ENCODE assay signal across 1 cellular context in the genomic region with DNA sequence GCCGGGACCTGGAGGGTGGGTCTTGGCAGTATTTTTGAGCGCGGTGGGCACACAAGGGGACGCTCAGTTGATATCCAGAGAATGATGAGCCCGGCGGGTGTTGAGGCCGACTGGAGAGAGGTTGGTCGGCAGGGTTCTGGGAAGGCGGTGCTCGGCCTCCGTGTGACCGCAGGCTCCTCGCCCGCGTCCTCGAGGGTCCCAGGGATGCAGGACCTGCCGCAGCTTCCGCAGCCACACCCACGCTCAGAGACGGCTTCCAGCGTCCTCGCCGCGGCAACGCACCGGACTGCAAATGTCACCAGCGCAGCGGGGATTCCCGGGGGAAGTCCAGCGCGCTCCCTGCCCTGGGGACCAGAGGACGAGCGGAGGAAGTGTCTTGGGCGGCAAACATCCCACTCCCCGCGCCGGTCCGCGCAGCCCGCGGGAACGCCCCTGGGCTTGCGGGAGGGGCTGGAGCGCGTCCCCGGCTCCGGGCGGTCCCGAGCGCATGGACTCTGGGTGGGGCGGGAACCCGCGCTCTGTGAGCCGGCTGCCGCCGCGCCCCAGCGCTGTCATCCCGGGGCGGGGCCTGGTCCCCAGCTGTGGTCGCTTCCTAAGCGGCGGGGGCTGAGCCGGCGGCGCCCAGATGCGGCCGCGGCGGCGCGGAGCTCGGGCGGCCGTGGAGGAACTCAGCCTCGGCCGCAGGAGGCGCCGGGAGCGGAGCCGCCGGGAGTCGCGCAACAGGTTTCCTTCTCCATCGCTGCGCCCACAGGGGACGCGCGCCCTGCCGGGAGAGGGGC.
TF ChIP-seq lines count a peak whose summit lies in the region.

Gene STX11, plus strand, starts transcription at position 624 of the 779 bp plus-strand sequence. CDS start 36,111 bp downstream, outside the sequence.

TF ChIP-seq in HepG2, 621 proteins besides CTCF, POLR2A, EP300 and RAD21 (continued from another document and continues in another):
- TF ChIP-seq, protein P1, sequence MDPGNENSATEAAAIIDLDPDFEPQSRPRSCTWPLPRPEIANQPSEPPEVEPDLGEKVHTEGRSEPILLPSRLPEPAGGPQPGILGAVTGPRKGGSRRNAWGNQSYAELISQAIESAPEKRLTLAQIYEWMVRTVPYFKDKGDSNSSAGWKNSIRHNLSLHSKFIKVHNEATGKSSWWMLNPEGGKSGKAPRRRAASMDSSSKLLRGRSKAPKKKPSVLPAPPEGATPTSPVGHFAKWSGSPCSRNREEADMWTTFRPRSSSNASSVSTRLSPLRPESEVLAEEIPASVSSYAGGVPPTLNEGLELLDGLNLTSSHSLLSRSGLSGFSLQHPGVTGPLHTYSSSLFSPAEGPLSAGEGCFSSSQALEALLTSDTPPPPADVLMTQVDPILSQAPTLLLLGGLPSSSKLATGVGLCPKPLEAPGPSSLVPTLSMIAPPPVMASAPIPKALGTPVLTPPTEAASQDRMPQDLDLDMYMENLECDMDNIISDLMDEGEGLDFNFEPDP (CRISPR knock-in tag; conservative IDR thresholded peaks at IDR 0.05), result no peak
- TF ChIP-seq REPIN1 (CRISPR knock-in tag; IDR thresholded peaks at IDR 0.05; ENCODE audit: borderline replicate concordance, low read depth) (no peak), AKNA (CRISPR knock-in tag; IDR thresholded peaks at IDR 0.05; ENCODE audit: borderline replicate concordance) (no peak), ZNF230 (CRISPR knock-in tag; IDR thresholded peaks at IDR 0.05) (no peak), TCF12 (IDR thresholded peaks at IDR 0.05) (no peak), TCF12 (CRISPR knock-in tag; IDR thresholded peaks at IDR 0.05) (0 out of 2 replicates have a peak, but pooled peaks have one; percentile 39), SSRP1 (CRISPR knock-in tag; IDR thresholded peaks at IDR 0.05) (no peak), ZHX2 (IDR thresholded peaks at IDR 0.05; ENCODE audit: low read depth) (no peak), ZHX2 (CRISPR knock-in tag; IDR thresholded peaks at IDR 0.05; ENCODE audit: borderline replicate concordance) (no peak), NFKBIZ (CRISPR knock-in tag; IDR thresholded peaks at IDR 0.05) (no peak), ZFP82 (CRISPR knock-in tag; IDR thresholded peaks at IDR 0.05; ENCODE audit: borderline replicate concordance) (no peak), TAF15 (IDR thresholded peaks at IDR 0.05; ENCODE audit: low read depth, low read length, poor library complexity, severe bottlenecking) (no peak), PCBP2 (optimal IDR thresholded peaks at IDR 0.05; ENCODE audit: low read depth, low read length, poor library complexity, severe bottlenecking) (no peak), ZKSCAN5 (CRISPR knock-in tag; IDR thresholded peaks at IDR 0.05) (no peak), FOXJ3 (CRISPR knock-in tag; IDR thresholded peaks at IDR 0.05; ENCODE audit: borderline replicate concordance) (no peak), ZFX (CRISPR knock-in tag; IDR thresholded peaks at IDR 0.05; ENCODE audit: low read depth) (0 out of 2 replicates have a peak, but pooled peaks have one; percentile 25), GLI4 (CRISPR knock-in tag; IDR thresholded peaks at IDR 0.05; ENCODE audit: borderline replicate concordance) (no peak), ZNF367 (CRISPR knock-in tag; IDR thresholded peaks at IDR 0.05; ENCODE audit: borderline replicate concordance) (no peak), SIN3B (IDR thresholded peaks at IDR 0.05; ENCODE audit: low read length) (no peak), FLYWCH1 (CRISPR knock-in tag; IDR thresholded peaks at IDR 0.05) (no peak), PAWR (CRISPR knock-in tag; IDR thresholded peaks at IDR 0.05; ENCODE audit: borderline replicate concordance) (no peak), RCOR2 (CRISPR knock-in tag; IDR thresholded peaks at IDR 0.05) (no peak), ZNF329 (CRISPR knock-in tag; IDR thresholded peaks at IDR 0.05; ENCODE audit: low read depth) (no peak), MIXL1 (CRISPR knock-in tag; IDR thresholded peaks at IDR 0.05) (no peak), MED8 (CRISPR knock-in tag; IDR thresholded peaks at IDR 0.05; ENCODE audit: insufficient replicate concordance) (no peak), RNF2 (conservative IDR thresholded peaks at IDR 0.05; ENCODE audit: low read depth) (peak; percentile 49; the same call in 1 of the 2 replicates), CHCHD3 (CRISPR knock-in tag; IDR thresholded peaks at IDR 0.05) (no peak), ZEB1 (IDR thresholded peaks at IDR 0.05; ENCODE audit: insufficient replicate concordance, low read depth) (no peak), KLF15 (CRISPR knock-in tag; IDR thresholded peaks at IDR 0.05; ENCODE audit: borderline replicate concordance) (no peak), ZNF350 (CRISPR knock-in tag; IDR thresholded peaks at IDR 0.05; ENCODE audit: borderline replicate concordance, low read depth) (no peak), ZNF558 (CRISPR knock-in tag; IDR thresholded peaks at IDR 0.05; ENCODE audit: borderline replicate concordance) (no peak), ZNF879 (CRISPR knock-in tag; IDR thresholded peaks at IDR 0.05) (no peak), TBX2 (CRISPR knock-in tag; IDR thresholded peaks at IDR 0.05; ENCODE audit: borderline replicate concordance) (peak; percentile 49; the same call in 1 of the 2 replicates), ZNF296 (CRISPR knock-in tag; conservative IDR thresholded peaks at IDR 0.05) (no peak), BRCA1 (CRISPR knock-in tag; IDR thresholded peaks at IDR 0.05) (no peak), ZNF33B (CRISPR knock-in tag; IDR thresholded peaks at IDR 0.05) (no peak), GABPA (IDR thresholded peaks at IDR 0.05; ENCODE audit: low read depth, low read length) (no peak), GABPA (CRISPR knock-in tag; IDR thresholded peaks at IDR 0.05; ENCODE audit: low read depth) (no peak), PRDM15 (CRISPR knock-in tag; IDR thresholded peaks at IDR 0.05) (0 out of 2 replicates have a peak, but pooled peaks have one; percentile 27)
- TF ChIP-seq, protein P2, sequence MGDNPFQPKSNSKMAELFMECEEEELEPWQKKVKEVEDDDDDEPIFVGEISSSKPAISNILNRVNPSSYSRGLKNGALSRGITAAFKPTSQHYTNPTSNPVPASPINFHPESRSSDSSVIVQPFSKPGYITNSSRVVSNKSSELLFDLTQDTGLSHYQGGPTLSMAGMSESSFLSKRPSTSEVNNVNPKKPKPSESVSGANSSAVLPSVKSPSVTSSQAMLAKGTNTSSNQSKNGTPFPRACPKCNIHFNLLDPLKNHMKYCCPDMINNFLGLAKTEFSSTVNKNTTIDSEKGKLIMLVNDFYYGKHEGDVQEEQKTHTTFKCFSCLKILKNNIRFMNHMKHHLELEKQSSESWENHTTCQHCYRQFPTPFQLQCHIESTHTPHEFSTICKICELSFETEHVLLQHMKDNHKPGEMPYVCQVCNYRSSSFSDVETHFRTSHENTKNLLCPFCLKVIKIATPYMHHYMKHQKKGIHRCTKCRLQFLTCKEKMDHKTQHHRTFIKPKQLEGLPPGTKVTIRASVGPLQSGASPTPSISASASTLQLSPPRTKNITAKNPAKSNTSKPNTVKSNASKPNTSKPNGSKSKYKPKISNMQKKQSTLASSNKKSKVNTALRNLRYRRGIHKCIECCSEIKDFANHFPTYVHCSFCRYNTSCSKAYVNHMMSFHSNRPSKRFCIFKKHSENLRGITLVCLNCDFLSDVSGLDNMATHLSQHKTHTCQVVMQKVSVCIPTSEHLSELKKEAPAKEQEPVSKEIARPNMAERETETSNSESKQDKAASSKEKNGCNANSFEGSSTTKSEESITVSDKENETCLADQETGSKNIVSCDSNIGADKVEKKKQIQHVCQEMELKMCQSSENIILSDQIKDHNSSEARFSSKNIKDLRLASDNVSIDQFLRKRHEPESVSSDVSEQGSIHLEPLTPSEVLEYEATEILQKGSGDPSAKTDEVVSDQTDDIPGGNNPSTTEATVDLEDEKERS (CRISPR knock-in tag; IDR thresholded peaks at IDR 0.05), result no peak
